ENCODE assay signal across 19 cellular contexts in genomic region chr9:89508951-89509607, GRCh38. TPM values are rescaled to one million over a fixed set of nuclear protein-coding genes. Genes with fewer than 3 reads are reported as not detected.
A peak's percentile ranks its signal among the peaks of the same experiment; 100 is the strongest.
DNase-seq lines count a peak whose midpoint lies in the region; ATAC-seq, FAIRE-seq and TF ChIP-seq lines count a peak whose summit lies in the region.
"Had no signal": no experiment of that assay in that cellular context is flagged by ENCODE, and none has a peak within 500 bp of the region (broad histone marks: within the 10 kb centered on the region; RNA-seq: fewer than 3 reads in every experiment).

No MANE protein-coding gene starts in this region.

- ATAC-seq in activated naive CD8-positive, alpha-beta T cell treated with anti-CD3 and anti-CD28 coated beads, Interleukin-2, amount 10 ng/mL, durations not matched to agents 7 days and 5 days (ENCODE audit: low read depth) = no peak
- ATAC-seq in activated naive CD8-positive, alpha-beta T cell treated with anti-CD3 and anti-CD28 coated beads, Interleukin-2, amount 50 U/mL, for 24 hours = no peak
- no peak for ATAC-seq in GM12878
- peak; percentile 25 for ATAC-seq in upper lobe of right lung
- no peak for ATAC-seq in gastrocnemius medialis
- ATAC-seq: activated CD4-positive, CD25-positive, alpha-beta regulatory T cell treated with anti-CD3 and anti-CD28 coated beads, Interleukin-2, amount 50 U/mL, for 24 hours; heart right ventricle had no signal

- H3K4me2 ChIP-seq in GM12878 (ENCODE audit: control insufficient read depth, insufficient read depth) = no peak overlapping the region
- H3K4me2 ChIP-seq: neural progenitor cell had no signal

- H3K9ac ChIP-seq in GM12878 (ENCODE audit: control insufficient read depth, insufficient read depth, low read length) = no peak overlapping the region
- H3K9ac ChIP-seq: neural progenitor cell had no signal

- POLR2A ChIA-PET in activated naive CD8-positive, alpha-beta T cell treated with anti-CD3 and anti-CD28 coated beads, Interleukin-2, amount 10 ng/mL, durations not matched to agents 7 days and 5 days (lab: Charles Lee) = interaction anchor here (1.2 to 2.6 kb wide), 4 partner anchors 8 to 30 kb away, joined by 3 to 11 read pairs (median 6); no protein-coding TSS in a partner anchor
- POLR2A ChIA-PET in GM12878 (lab: Charles Lee) = interaction anchor here (0.6 to 0.9 kb wide), 2 partner anchors 10 to 22 kb away, joined by 3 to 4 read pairs; no protein-coding TSS in a partner anchor

- TF ChIP-seq CTCF in NB4 (IDR thresholded peaks at IDR 0.05; ENCODE audit: low read depth, low read length) (no peak), GM12878 (IDR thresholded peaks at IDR 0.05 in 2 of 3, conservative IDR thresholded peaks at IDR 0.05 in 1 of 3; ENCODE audit: control insufficient read depth in 2 of 3, extremely low read depth in 1 of 3, insufficient read depth in 1 of 3, low read depth in 3 of 3, low read length in 3 of 3) (no peak), upper lobe of right lung (IDR thresholded peaks at IDR 0.05) (no peak), gastrocnemius medialis (IDR thresholded peaks at IDR 0.05 in 4 of 5, conservative IDR thresholded peaks at IDR 0.05 in 1 of 5) (no peak), sigmoid colon (IDR thresholded peaks at IDR 0.05) (no peak)

- SMC1A ChIA-PET in GM12878 (lab: Charles Lee; ENCODE audit: uncharacterized antibody, unreplicated experiment) = interaction anchor here (1.1 to 1.8 kb wide), 3 partner anchors 10 to 39 kb away, joined by 3 to 7 read pairs (median 5); no protein-coding TSS in a partner anchor

- BruUV-seq in GM12878 (replicated peaks; lab: Mats Ljungman, UMichigan) = no TSS peak

- WGBS in GM12878 (ENCODE audit: insufficient coverage, insufficient replicate concordance, low lambda C conversion rate, missing lambda C conversion rate) = 91% methylated on average over 7 of the region's 7 CpGs
- WGBS in sigmoid colon, 2 donors = 74 to 90% methylated on average over 7 of the region's 7 CpGs

- peak overlapping the region; percentile 24 for H2AFZ ChIP-seq in GM12878 (ENCODE audit: control insufficient read depth, low read depth, low read length)
- H2AFZ ChIP-seq: neural progenitor cell had no signal

- no peaks in the 10 kb centered on the region for H3K36me3 Mint-ChIP-seq in activated naive CD8-positive, alpha-beta T cell treated with anti-CD3 and anti-CD28 coated beads, Interleukin-2, amount 10 ng/mL, durations not matched to agents 7 days and 5 days
- H3K36me3 Mint-ChIP-seq in activated naive CD8-positive, alpha-beta T cell treated with anti-CD3 and anti-CD28 coated beads, Interleukin-2, amount 50 U/mL, for 24 hours (ENCODE audit: low read depth) = no peaks in the 10 kb centered on the region
- H3K36me3 Mint-ChIP-seq: neural progenitor cell had no signal

- TF ChIP-seq POLR2A in NB4 (IDR thresholded peaks at IDR 0.05; ENCODE audit: extremely low read depth, insufficient read length) = no peak
- no peak for TF ChIP-seq POLR2A in GM12878 (IDR thresholded peaks at IDR 0.05; ENCODE audit: low read depth, low read length)
- TF ChIP-seq POLR2A in gastrocnemius medialis (IDR thresholded peaks at IDR 0.05) = no peak
- no peak for TF ChIP-seq POLR2A in sigmoid colon (IDR thresholded peaks at IDR 0.05)

- no peak for DNase-seq in activated naive CD8-positive, alpha-beta T cell treated with anti-CD3 and anti-CD28 coated beads, Interleukin-2, amount 10 ng/mL, durations not matched to agents 7 days and 5 days
- DNase-seq in activated naive CD8-positive, alpha-beta T cell treated with anti-CD3 and anti-CD28 coated beads, Interleukin-2, amount 50 U/mL, for 24 hours = no peak
- DNase-seq in NB4 (ENCODE audit: low read depth) (peak; percentile 75), GM12878 (ENCODE audit: low read depth, low spot score) (no peak), upper lobe of right lung (no peak), gastrocnemius medialis (no peak), posterior vena cava (ENCODE audit: low spot score) (no peak), sigmoid colon (no peak)
- DNase-seq: activated CD8-positive, alpha-beta memory T cell treated with anti-CD3 and anti-CD28 coated beads, Interleukin-2, amount 50 U/mL, for 48 hours; H7; heart right ventricle; islet precursor cell; mesenchymal stem cell; NCI-H2081; NCI-H69; retina; SW 1271 had no signal

- H3K36me3 ChIP-seq in GM12878 (ENCODE audit: control insufficient read depth in 2 of 2, insufficient read depth in 2 of 2, low read length in 1 of 2) (no peaks in the 10 kb centered on the region), upper lobe of right lung (no peaks in the 10 kb centered on the region), gastrocnemius medialis (no peaks in the 10 kb centered on the region), sigmoid colon (no peaks in the 10 kb centered on the region)
- H3K36me3 ChIP-seq: heart right ventricle, neural progenitor cell had no signal

- in situ Hi-C loops in GM12878 (cut with MboI) (no loop called here), gastrocnemius medialis (cut with MboI; ENCODE audit: low sequenced_read_pairs in 4 of 4) (no loop called here)

- H3K4me1 ChIP-seq in GM12878 (ENCODE audit: control insufficient read depth, insufficient read depth, low read length) (peaks cover 6% of the 10 kb centered on the region), upper lobe of right lung (no peaks in the 10 kb centered on the region), gastrocnemius medialis (peaks cover 0 to 8% of the 10 kb centered on the region in 2 donors), sigmoid colon (no peaks in the 10 kb centered on the region)

- H3K27ac ChIP-seq in GM12878 (ENCODE audit: control insufficient read depth, insufficient read depth) (no peak overlapping the region), upper lobe of right lung (no peak overlapping the region), gastrocnemius medialis (no peak overlapping the region), sigmoid colon (no peak overlapping the region)
- H3K27ac ChIP-seq: neural progenitor cell had no signal

- no peaks in the 10 kb centered on the region for H3K27me3 Mint-ChIP-seq in activated naive CD8-positive, alpha-beta T cell treated with anti-CD3 and anti-CD28 coated beads, Interleukin-2, amount 10 ng/mL, durations not matched to agents 7 days and 5 days
- H3K27me3 Mint-ChIP-seq in activated naive CD8-positive, alpha-beta T cell treated with anti-CD3 and anti-CD28 coated beads, Interleukin-2, amount 50 U/mL, for 24 hours = no peaks in the 10 kb centered on the region

- no peak for FAIRE-seq in GM12878 (lab: Jason Lieb, UNC)

- no peak overlapping the region for H3K4me3 Mint-ChIP-seq in activated naive CD8-positive, alpha-beta T cell treated with anti-CD3 and anti-CD28 coated beads, Interleukin-2, amount 10 ng/mL, durations not matched to agents 7 days and 5 days
- H3K4me3 Mint-ChIP-seq in activated naive CD8-positive, alpha-beta T cell treated with anti-CD3 and anti-CD28 coated beads, Interleukin-2, amount 50 U/mL, for 24 hours = no peak overlapping the region
- H3K4me3 Mint-ChIP-seq: neural progenitor cell had no signal

- no peak for TF ChIP-seq RAD21 in GM12878 (IDR thresholded peaks at IDR 0.05; ENCODE audit: insufficient read depth, low read depth, low read length)

- no peaks in the 10 kb centered on the region for H3K79me2 ChIP-seq in GM12878 (ENCODE audit: control insufficient read depth, insufficient read depth, low read length)

- H3K27ac Mint-ChIP-seq in activated naive CD8-positive, alpha-beta T cell treated with anti-CD3 and anti-CD28 coated beads, Interleukin-2, amount 10 ng/mL, durations not matched to agents 7 days and 5 days = peak overlapping the region; percentile 57
- no peak overlapping the region for H3K27ac Mint-ChIP-seq in activated naive CD8-positive, alpha-beta T cell treated with anti-CD3 and anti-CD28 coated beads, Interleukin-2, amount 50 U/mL, for 24 hours
- H3K27ac Mint-ChIP-seq: neural progenitor cell had no signal

- CTCF ChIA-PET in GM12878 (lab: Yijun Ruan, JAX) = interaction anchor here (2.5 kb wide), 1 partner anchor 40 kb away, joined by 8 read pairs; no protein-coding TSS in a partner anchor

- TF ChIP-seq EP300 in GM12878 (IDR thresholded peaks at IDR 0.05; ENCODE audit: borderline replicate concordance in 1 of 2, control insufficient read depth in 1 of 2, low read depth in 2 of 2, low read length in 2 of 2) (no peak), sigmoid colon (IDR thresholded peaks at IDR 0.05) (no peak)

- peaks cover 42% of the 10 kb centered on the region for H3K4me1 Mint-ChIP-seq in activated naive CD8-positive, alpha-beta T cell treated with anti-CD3 and anti-CD28 coated beads, Interleukin-2, amount 10 ng/mL, durations not matched to agents 7 days and 5 days
- H3K4me1 Mint-ChIP-seq in activated naive CD8-positive, alpha-beta T cell treated with anti-CD3 and anti-CD28 coated beads, Interleukin-2, amount 50 U/mL, for 24 hours = peaks cover 59% of the 10 kb centered on the region

- H3K9me3 ChIP-seq in GM12878 (replicated peaks; ENCODE audit: control insufficient read depth, insufficient read depth, low read length) (no peaks in the 10 kb centered on the region), upper lobe of right lung (no peaks in the 10 kb centered on the region), gastrocnemius medialis (no peaks in the 10 kb centered on the region), sigmoid colon (no peaks in the 10 kb centered on the region)
- H3K9me3 ChIP-seq: heart right ventricle had no signal

- intact Hi-C loops in GM12878 (cut with micrococcal nuclease; ENCODE audit: unreplicated experiment) = no loop called here
- intact Hi-C loops in upper lobe of right lung (cut with DNase I) = no loop called here
- intact Hi-C loops in gastrocnemius medialis (cut with DNase I; ENCODE audit: low total_unique reads) = no loop called here
- intact Hi-C loops in posterior vena cava (cut with DNase I) = no loop called here
- intact Hi-C loops in sigmoid colon (cut with DNase I) = no loop called here

- no peaks in the 10 kb centered on the region for H3K27me3 ChIP-seq in GM12878 (replicated peaks in 1 of 2; ENCODE audit: control insufficient read depth in 2 of 2, insufficient read depth in 2 of 2, low read length in 1 of 2)
- H3K27me3 ChIP-seq in upper lobe of right lung = no peaks in the 10 kb centered on the region
- H3K27me3 ChIP-seq in gastrocnemius medialis = no peaks in the 10 kb centered on the region
- no peaks in the 10 kb centered on the region for H3K27me3 ChIP-seq in sigmoid colon
- H3K27me3 ChIP-seq: heart right ventricle, neural progenitor cell had no signal

- H4K20me1 ChIP-seq in GM12878 (ENCODE audit: control insufficient read depth, insufficient read depth) = no peaks in the 10 kb centered on the region

- no peaks in the 10 kb centered on the region for H3K9me3 Mint-ChIP-seq in activated naive CD8-positive, alpha-beta T cell treated with anti-CD3 and anti-CD28 coated beads, Interleukin-2, amount 10 ng/mL, durations not matched to agents 7 days and 5 days
- H3K9me3 Mint-ChIP-seq in activated naive CD8-positive, alpha-beta T cell treated with anti-CD3 and anti-CD28 coated beads, Interleukin-2, amount 50 U/mL, for 24 hours = no peaks in the 10 kb centered on the region
- H3K9me3 Mint-ChIP-seq: neural progenitor cell had no signal

- H3K4me3 ChIP-seq in NB4 (ENCODE audit: low read depth, low read length) (no peak overlapping the region), GM12878 (no peak overlapping the region), upper lobe of right lung (no peak overlapping the region), gastrocnemius medialis (no peak overlapping the region), sigmoid colon (no peak overlapping the region)
- H3K4me3 ChIP-seq: heart right ventricle, neural progenitor cell had no signal

- RAD21 ChIA-PET in GM12878 (lab: Charles Lee; ENCODE audit: unreplicated experiment) = interaction anchor here (2.1 kb wide), 1 partner anchor 40 kb away, joined by 9 read pairs; no protein-coding TSS in a partner anchor

RNA-seq across cellular contexts. Expression of gene SEMA4D, which starts 11.2 kb away (rescaled TPM):
- 100 to 1,000 TPM; 370 to 391 TPM for total RNA-seq in activated naive CD8-positive, alpha-beta T cell treated with anti-CD3 and anti-CD28 coated beads, Interleukin-2, amount 10 ng/mL, durations not matched to agents 7 days and 5 days
- 179 and 180 TPM in 2 replicates for total RNA-seq in GM12878 (2013; cell fraction: nucleolus; rRNA removed)
- total RNA-seq in GM12878 (2014; rRNA removed) = 42.2 and 49.8 TPM in 2 replicates
- 34.9 and 40.6 TPM in 2 replicates for total RNA-seq in GM12878 (2014; rRNA removed; fragmentation: Illumina TruSeq; extraction: Trizol)
- 120 and 136 TPM in 2 replicates for total RNA-seq in GM12878 (2021)
- polyA plus RNA-seq in GM12878 (2011; ENCODE audit: low read depth) = 38.6 TPM
- 24.7 and 30.8 TPM in 2 replicates for polyA plus RNA-seq in GM12878 (2011; rRNA removed)
- polyA plus RNA-seq in GM12878 (2011; cell fraction: cytosol; rRNA removed) = 36.3 and 42.2 TPM in 2 replicates
- 273 and 286 TPM in 2 replicates for polyA plus RNA-seq in GM12878 (2011; cell fraction: nucleus; rRNA removed)
- 68.5 and 75.6 TPM in 2 replicates for polyA plus RNA-seq in GM12878 (2012)
- polyA plus RNA-seq in GM12878 (2014; fragmentation: Illumina TruSeq; extraction: Trizol) = 31.9 and 57.1 TPM in 2 replicates
- polyA plus RNA-seq in GM12878 (2014; fragmentation: Nextera tagmentation; extraction: Ambion mirVana) = 10 to 100 TPM; 15.1 to 22.7 TPM
- 55.0 and 64.8 TPM in 2 replicates for polyA plus RNA-seq in GM12878 (2014; rRNA removed)
- 10 to 100 TPM; 35.1 to 44.1 TPM for polyA plus RNA-seq in GM12878 (2016; fragmentation: Nextera tagmentation; extraction: Ambion mirVana)
- 35.0 and 57.4 TPM in 2 replicates for polyA minus RNA-seq in GM12878 (2011; rRNA and poly(A)+ RNA removed)
- 40.2 and 46.0 TPM in 2 replicates for polyA minus RNA-seq in GM12878 (2011; cell fraction: cytosol; rRNA and poly(A)+ RNA removed)
- polyA minus RNA-seq in GM12878 (2011; cell fraction: nucleus; rRNA and poly(A)+ RNA removed) = 77.4 and 123 TPM in 2 replicates
- 46.2 TPM for total RNA-seq in upper lobe of right lung
- total RNA-seq in gastrocnemius medialis = 10 to 100 TPM; 23.6 to 77.0 (median 41.3) TPM
- total RNA-seq in posterior vena cava = 10 to 100 TPM; 10.0 to 14.1 TPM
- total RNA-seq in sigmoid colon = 10 to 100 TPM in 1 of 4 donors, 1 to 10 TPM in 3; 4.6 to 13.0 (median 7.0) TPM
- 10 to 100 TPM in 1 of 3 donors, 1 to 10 TPM in 2; 1.4 to 35.1 (median 3.6) TPM for polyA plus RNA-seq in sigmoid colon
